In genomic region chr12:117832459-117833457, GRCh38 we compare ENCODE assay signal across 18 cellular contexts.
DNase-seq lines count a peak whose midpoint lies in the region; ATAC-seq and TF ChIP-seq lines count a peak whose summit lies in the region.
"Had no signal": no experiment of that assay in that cellular context is flagged by ENCODE, and none has a peak within 500 bp of the region (broad histone marks: within the 10 kb centered on the region; RNA-seq: fewer than 3 reads in every experiment).

No MANE protein-coding gene starts in this region.

- H2AFZ ChIP-seq in DND-41 (ENCODE audit: low read depth, low read length) (no peak overlapping the region), osteoblast (ENCODE audit: low read length) (peak overlapping the region; percentile 56)

- no peaks in the 10 kb centered on the region for H4K20me1 ChIP-seq in DND-41 (ENCODE audit: insufficient read depth, low read length)
- H4K20me1 ChIP-seq in osteoblast (ENCODE audit: insufficient read depth, low read length), result no peaks in the 10 kb centered on the region

- intact Hi-C loops in uterus (cut with DNase I; ENCODE audit: low total_unique reads), result no loop called here

- ATAC-seq in DND-41 (ENCODE audit: insufficient read depth, low read depth) (no peak), HG03565 (IDR thresholded peaks at IDR 0.05; ENCODE audit: unreplicated experiment) (no peak)

- H3K9me3 Mint-ChIP-seq in endodermal cell, result peaks cover 22% of the 10 kb centered on the region
- H3K9me3 Mint-ChIP-seq in activated naive CD4-positive, alpha-beta T cell treated with anti-CD3 and anti-CD28 coated beads, Interleukin-2, amount 10 ng/mL, durations not matched to agents 7 days and 5 days, result peaks cover 20% of the 10 kb centered on the region
- peaks cover 0 to 12% (median 11%) of the 10 kb centered on the region in 5 donors for H3K9me3 Mint-ChIP-seq in CD8-positive, alpha-beta memory T cell

- H3K27ac Mint-ChIP-seq in endodermal cell, result peak overlapping the region; percentile 17
- no peak overlapping the region for H3K27ac Mint-ChIP-seq in activated naive CD4-positive, alpha-beta T cell treated with anti-CD3 and anti-CD28 coated beads, Interleukin-2, amount 10 ng/mL, durations not matched to agents 7 days and 5 days
- H3K27ac Mint-ChIP-seq in CD8-positive, alpha-beta memory T cell, result no peak overlapping the region

- no peak overlapping the region for H3K4me3 Mint-ChIP-seq in endodermal cell
- H3K4me3 Mint-ChIP-seq in activated naive CD4-positive, alpha-beta T cell treated with anti-CD3 and anti-CD28 coated beads, Interleukin-2, amount 10 ng/mL, durations not matched to agents 7 days and 5 days, result no peak overlapping the region
- no peak overlapping the region for H3K4me3 Mint-ChIP-seq in CD8-positive, alpha-beta memory T cell

- no peaks in the 10 kb centered on the region for H3K27me3 ChIP-seq in DND-41 (ENCODE audit: insufficient read depth, low read length, poor library complexity)
- H3K27me3 ChIP-seq in endodermal cell (ENCODE audit: control insufficient read depth, insufficient read depth, low read length, poor library complexity, severe bottlenecking), result no peaks in the 10 kb centered on the region
- no peaks in the 10 kb centered on the region for H3K27me3 ChIP-seq in osteoblast (ENCODE audit: insufficient read depth, low read length)
- H3K27me3 ChIP-seq in uterus, result no peaks in the 10 kb centered on the region
- H3K27me3 ChIP-seq in CD8-positive, alpha-beta memory T cell (ENCODE audit: insufficient read depth, low read length, poor library complexity, severe bottlenecking), result no peaks in the 10 kb centered on the region

- H3K4me1 Mint-ChIP-seq in endodermal cell, result peaks cover 2% of the 10 kb centered on the region
- H3K4me1 Mint-ChIP-seq in activated naive CD4-positive, alpha-beta T cell treated with anti-CD3 and anti-CD28 coated beads, Interleukin-2, amount 10 ng/mL, durations not matched to agents 7 days and 5 days, result peaks cover 5% of the 10 kb centered on the region
- peaks cover 7 to 8% (median 8%) of the 10 kb centered on the region in 3 donors for H3K4me1 Mint-ChIP-seq in CD8-positive, alpha-beta memory T cell

- CTCF ChIA-PET in activated naive CD4-positive, alpha-beta T cell treated with anti-CD3 and anti-CD28 coated beads, Interleukin-2, amount 10 ng/mL, durations not matched to agents 7 days and 5 days (lab: Charles Lee), result interaction anchor here (1.1 kb wide), 1 partner anchor 17 kb away, joined by 4 read pairs; no protein-coding TSS in a partner anchor
- CTCF ChIA-PET in CD8-positive, alpha-beta memory T cell (lab: Charles Lee), result no interaction called here

- TF ChIP-seq CTCF in DND-41 (IDR thresholded peaks at IDR 0.05; ENCODE audit: borderline replicate concordance, extremely low read depth, low read length, poor library complexity, severe bottlenecking) (no peak), endodermal cell (conservative IDR thresholded peaks at IDR 0.05) (no peak), osteoblast (IDR thresholded peaks at IDR 0.05; ENCODE audit: extremely low read depth, low read depth, low read length) (no peak), uterus (IDR thresholded peaks at IDR 0.05) (no peak)

- peaks cover 4% of the 10 kb centered on the region for H3K36me3 Mint-ChIP-seq in endodermal cell (ENCODE audit: low read depth)
- no peaks in the 10 kb centered on the region for H3K36me3 Mint-ChIP-seq in activated naive CD4-positive, alpha-beta T cell treated with anti-CD3 and anti-CD28 coated beads, Interleukin-2, amount 10 ng/mL, durations not matched to agents 7 days and 5 days
- no peaks in the 10 kb centered on the region for H3K36me3 Mint-ChIP-seq in CD8-positive, alpha-beta memory T cell

- H3K27ac ChIP-seq in DND-41 (ENCODE audit: low read length) (peak overlapping the region; percentile 37; the same call in 1 of the 2 replicates), endodermal cell (ENCODE audit: low read depth, low read length) (no peak overlapping the region), osteoblast (ENCODE audit: low read depth, low read length) (no peak overlapping the region), uterus (no peak overlapping the region)
- H3K27ac ChIP-seq in CD8-positive, alpha-beta memory T cell (ENCODE audit: low read depth, low read length), result no peak overlapping the region
- H3K27ac ChIP-seq: thoracic aorta had no signal

- H3K4me3 ChIP-seq in DND-41 (ENCODE audit: low read depth in 1 of 2, low read length in 2 of 2) (no peak overlapping the region), endodermal cell (ENCODE audit: low read length) (no peak overlapping the region), osteoblast (ENCODE audit: insufficient read depth, low read length) (no peak overlapping the region), uterus (no peak overlapping the region)
- H3K4me3 ChIP-seq in CD8-positive, alpha-beta memory T cell (ENCODE audit: low read length), result no peak overlapping the region
- H3K4me3 ChIP-seq: thoracic aorta had no signal

- DNase-seq in DND-41 (no peak), LHCN-M2 (ENCODE audit: low read depth) (peak; percentile 56), endodermal cell (no peak), osteoblast (ENCODE audit: insufficient read length, low spot score, missing footprints) (peak; percentile 81), uterus (no peak)
- no peak for DNase-seq in activated naive CD4-positive, alpha-beta T cell treated with anti-CD3 and anti-CD28 coated beads, Interleukin-2, amount 10 ng/mL, durations not matched to agents 7 days and 5 days
- no peak for DNase-seq in CD8-positive, alpha-beta memory T cell
- DNase-seq: activated CD4-positive, alpha-beta T cell treated with anti-CD3 and anti-CD28 coated beads for 1 hour; activated effector memory CD4-positive, alpha-beta T cell treated with Interleukin-2 at 50 U/mL for 16 hours; amniotic stem cell; C1 segment of cervical spinal cord; DMS79; NCI-H2081; NCI-H510A treated with DMSO at 0.1 percent for 48 hours; posterior cingulate gyrus; T-helper 9 cell had no signal

- H3K4me1 ChIP-seq in DND-41 (ENCODE audit: insufficient read depth, low read length), result peaks cover 32% of the 10 kb centered on the region
- H3K4me1 ChIP-seq in endodermal cell (ENCODE audit: control insufficient read depth, insufficient read depth, low read length), result no peaks in the 10 kb centered on the region
- peaks cover 16% of the 10 kb centered on the region for H3K4me1 ChIP-seq in osteoblast (ENCODE audit: insufficient read depth, low read length)
- H3K4me1 ChIP-seq in uterus, result no peaks in the 10 kb centered on the region
- H3K4me1 ChIP-seq in CD8-positive, alpha-beta memory T cell (ENCODE audit: insufficient read depth, low read length), result no peaks in the 10 kb centered on the region

- H3K27me3 Mint-ChIP-seq in endodermal cell (ENCODE audit: insufficient read depth), result peaks cover 7% of the 10 kb centered on the region
- H3K27me3 Mint-ChIP-seq in activated naive CD4-positive, alpha-beta T cell treated with anti-CD3 and anti-CD28 coated beads, Interleukin-2, amount 10 ng/mL, durations not matched to agents 7 days and 5 days, result peaks cover 12% of the 10 kb centered on the region
- peaks cover 10 to 16% of the 10 kb centered on the region in 2 donors for H3K27me3 Mint-ChIP-seq in CD8-positive, alpha-beta memory T cell

- peaks cover 20% of the 10 kb centered on the region for H3K9me3 ChIP-seq in DND-41 (ENCODE audit: insufficient read depth, low read length, severe bottlenecking)
- peaks cover 15% of the 10 kb centered on the region for H3K9me3 ChIP-seq in endodermal cell (ENCODE audit: control insufficient read depth, low read length)
- peaks cover 10% of the 10 kb centered on the region for H3K9me3 ChIP-seq in osteoblast (ENCODE audit: low read depth, low read length)
- no peaks in the 10 kb centered on the region for H3K9me3 ChIP-seq in uterus
- peaks cover 8% of the 10 kb centered on the region for H3K9me3 ChIP-seq in CD8-positive, alpha-beta memory T cell (ENCODE audit: low read length)

- no peak overlapping the region for H3K9ac ChIP-seq in DND-41 (ENCODE audit: low read depth, low read length)
- H3K9ac ChIP-seq in endodermal cell (ENCODE audit: extremely low read depth, low read length, poor library complexity, severe bottlenecking), result no peak overlapping the region

- H3K79me2 ChIP-seq in DND-41 (ENCODE audit: insufficient read depth, low read length) (no peaks in the 10 kb centered on the region), osteoblast (ENCODE audit: insufficient read depth, low read length) (no peaks in the 10 kb centered on the region)

- 94 to 96% methylated on average over 5 to 13 of the region's 13 CpGs for WGBS in endodermal cell (ENCODE audit: insufficient coverage in 1 of 2, insufficient read length in 1 of 2), 2 experiments

- POLR2A ChIA-PET in CD8-positive, alpha-beta memory T cell (lab: Charles Lee), result no interaction called here

- TF ChIP-seq POLR2A in uterus (IDR thresholded peaks at IDR 0.05), result no peak

- no peak overlapping the region for H3K4me2 ChIP-seq in DND-41 (ENCODE audit: insufficient read depth, low read length)
- peak overlapping the region; percentile 38 for H3K4me2 ChIP-seq in osteoblast (ENCODE audit: insufficient read depth, low read length)

- H3K36me3 ChIP-seq in DND-41 (ENCODE audit: insufficient read depth, low read length), result peaks cover 4% of the 10 kb centered on the region; the same call in 1 of the 2 replicates
- H3K36me3 ChIP-seq in endodermal cell (ENCODE audit: control insufficient read depth, insufficient read depth, low read length), result no peaks in the 10 kb centered on the region
- H3K36me3 ChIP-seq in osteoblast (ENCODE audit: insufficient read depth, low read length), result no peaks in the 10 kb centered on the region
- no peaks in the 10 kb centered on the region for H3K36me3 ChIP-seq in uterus
- no peaks in the 10 kb centered on the region for H3K36me3 ChIP-seq in CD8-positive, alpha-beta memory T cell (ENCODE audit: insufficient read depth, low read length)
- H3K36me3 ChIP-seq: thoracic aorta had no signal

Comparison
In these comparisons a context has a peak if more than half of its experiments do, and no peak if none do; other contexts are left out.
1. DNase-seq: peak in LHCN-M2 (single experiment) and osteoblast (single experiment); none in DND-41 (single experiment), endodermal cell (single experiment), activated naive CD4-positive, alpha-beta T cell treated with anti-CD3 and anti-CD28 coated beads, Interleukin-2, amount 10 ng/mL, durations not matched to agents 7 days and 5 days (single experiment), uterus (0 of 2) and CD8-positive, alpha-beta memory T cell (0 of 5).